ENCODE assay signal across 22 cellular contexts in genomic region chrX:47752685-47753084, GRCh38.
"Had no signal": no experiment of that assay in that cellular context is flagged by ENCODE, and none has a peak within 500 bp of the region (broad histone marks: within the 10 kb centered on the region; RNA-seq: fewer than 3 reads in every experiment).

No MANE protein-coding gene starts in this region.

- H3K4me1 ChIP-seq: colonic mucosa, esophagus squamous epithelium, gastrocnemius medialis, heart right ventricle, left lung, lower lobe of right lung had no signal

- H3K36me3 ChIP-seq: colonic mucosa, esophagus squamous epithelium, gastrocnemius medialis, heart right ventricle, left lung, lower lobe of right lung had no signal

- H3K27ac ChIP-seq: colonic mucosa, esophagus squamous epithelium, gastrocnemius medialis, heart right ventricle, left lung, lower lobe of right lung had no signal

- H3K27me3 ChIP-seq: colonic mucosa, esophagus squamous epithelium, gastrocnemius medialis, left lung had no signal

- H3K4me3 ChIP-seq: colonic mucosa, esophagus squamous epithelium, gastrocnemius medialis, heart right ventricle, left lung, lower lobe of right lung, mucosa of descending colon had no signal

- FAIRE-seq: endothelial cell of umbilical vein, islet of Langerhans, keratinocyte had no signal

- DNase-seq: colonic mucosa; cortex of kidney; effector CD8-positive, alpha-beta T cell; esophagus squamous epithelium; foreskin fibroblast; foreskin melanocyte; gastrocnemius medialis; glutamatergic neuron; head of caudate nucleus; heart right ventricle; hippocampal formation; left cardiac atrium; left lung; left ventricle myocardium superior; lower lobe of right lung; mesenchymal stem cell; mucosa of descending colon; naive B cell had no signal

- ATAC-seq: esophagus mucosa, gastrocnemius medialis, heart right ventricle, left cardiac atrium, left lung, left ventricle myocardium superior, lower lobe of right lung, mucosa of descending colon had no signal

- H3K9me3 ChIP-seq: colonic mucosa, esophagus squamous epithelium, gastrocnemius medialis, heart right ventricle, left lung, lower lobe of right lung, mucosa of descending colon had no signal
